1 cellular context compared by ENCODE assay signal in the genomic region with DNA sequence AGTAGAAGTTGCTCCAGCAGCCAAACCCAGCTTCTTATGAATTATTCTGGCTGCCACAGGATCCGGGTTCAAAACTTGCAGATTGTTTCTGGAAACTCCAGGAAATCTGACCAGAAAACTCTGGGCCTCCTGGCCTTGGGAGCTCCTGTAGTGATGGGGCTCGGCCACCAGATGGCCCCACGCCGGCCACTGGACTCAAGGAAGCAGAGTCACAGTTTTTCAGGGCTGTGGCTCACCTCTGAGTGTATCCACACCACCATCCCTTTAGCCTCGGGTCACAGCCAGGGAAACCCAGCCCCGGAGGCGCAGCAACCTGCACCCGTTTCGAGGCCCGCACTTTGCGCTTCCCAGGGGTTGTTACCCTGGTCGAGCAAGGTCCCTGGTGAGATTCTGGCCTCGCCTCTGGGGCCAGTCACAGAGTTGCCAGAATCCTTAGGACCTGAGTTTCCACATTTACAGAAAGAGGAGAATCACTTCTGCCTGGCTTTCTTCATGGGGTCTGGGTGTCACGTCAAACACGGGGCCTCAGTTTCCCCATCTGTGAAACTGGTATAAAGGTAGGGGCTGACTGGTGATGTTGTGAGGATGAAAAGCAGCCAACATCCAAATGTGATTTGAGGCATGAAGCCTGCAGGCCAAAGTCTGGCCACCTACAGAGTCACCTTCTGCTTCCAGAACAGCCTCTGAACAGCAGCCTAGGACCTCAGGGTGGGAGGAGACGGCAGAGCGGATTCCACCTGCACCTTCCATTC.
TF ChIP-seq lines count a peak whose summit lies in the region.

No MANE protein-coding gene starts in this region.

TF ChIP-seq in HepG2, 621 proteins besides CTCF, POLR2A, EP300 and RAD21 (continued from another document):
- TF ChIP-seq, protein P1, sequence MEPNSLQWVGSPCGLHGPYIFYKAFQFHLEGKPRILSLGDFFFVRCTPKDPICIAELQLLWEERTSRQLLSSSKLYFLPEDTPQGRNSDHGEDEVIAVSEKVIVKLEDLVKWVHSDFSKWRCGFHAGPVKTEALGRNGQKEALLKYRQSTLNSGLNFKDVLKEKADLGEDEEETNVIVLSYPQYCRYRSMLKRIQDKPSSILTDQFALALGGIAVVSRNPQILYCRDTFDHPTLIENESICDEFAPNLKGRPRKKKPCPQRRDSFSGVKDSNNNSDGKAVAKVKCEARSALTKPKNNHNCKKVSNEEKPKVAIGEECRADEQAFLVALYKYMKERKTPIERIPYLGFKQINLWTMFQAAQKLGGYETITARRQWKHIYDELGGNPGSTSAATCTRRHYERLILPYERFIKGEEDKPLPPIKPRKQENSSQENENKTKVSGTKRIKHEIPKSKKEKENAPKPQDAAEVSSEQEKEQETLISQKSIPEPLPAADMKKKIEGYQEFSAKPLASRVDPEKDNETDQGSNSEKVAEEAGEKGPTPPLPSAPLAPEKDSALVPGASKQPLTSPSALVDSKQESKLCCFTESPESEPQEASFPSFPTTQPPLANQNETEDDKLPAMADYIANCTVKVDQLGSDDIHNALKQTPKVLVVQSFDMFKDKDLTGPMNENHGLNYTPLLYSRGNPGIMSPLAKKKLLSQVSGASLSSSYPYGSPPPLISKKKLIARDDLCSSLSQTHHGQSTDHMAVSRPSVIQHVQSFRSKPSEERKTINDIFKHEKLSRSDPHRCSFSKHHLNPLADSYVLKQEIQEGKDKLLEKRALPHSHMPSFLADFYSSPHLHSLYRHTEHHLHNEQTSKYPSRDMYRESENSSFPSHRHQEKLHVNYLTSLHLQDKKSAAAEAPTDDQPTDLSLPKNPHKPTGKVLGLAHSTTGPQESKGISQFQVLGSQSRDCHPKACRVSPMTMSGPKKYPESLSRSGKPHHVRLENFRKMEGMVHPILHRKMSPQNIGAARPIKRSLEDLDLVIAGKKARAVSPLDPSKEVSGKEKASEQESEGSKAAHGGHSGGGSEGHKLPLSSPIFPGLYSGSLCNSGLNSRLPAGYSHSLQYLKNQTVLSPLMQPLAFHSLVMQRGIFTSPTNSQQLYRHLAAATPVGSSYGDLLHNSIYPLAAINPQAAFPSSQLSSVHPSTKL (CRISPR knock-in tag; IDR thresholded peaks at IDR 0.05), result no peak
- no peak for TF ChIP-seq MIER2 (CRISPR knock-in tag; IDR thresholded peaks at IDR 0.05)
- TF ChIP-seq SMC3 (IDR thresholded peaks at IDR 0.05; ENCODE audit: low read length), result peak; percentile 63
- 0 out of 2 replicates have a peak, but pooled peaks have one; percentile 30 for TF ChIP-seq ZNF331 (CRISPR knock-in tag; IDR thresholded peaks at IDR 0.05)
- TF ChIP-seq ZNF501 (CRISPR knock-in tag; IDR thresholded peaks at IDR 0.05), result 0 out of 2 replicates have a peak, but pooled peaks have one; percentile 30
- TF ChIP-seq ZNF329 (CRISPR knock-in tag; IDR thresholded peaks at IDR 0.05; ENCODE audit: low read depth), result no peak
- TF ChIP-seq TEAD3 (CRISPR knock-in tag; optimal IDR thresholded peaks at IDR 0.05; ENCODE audit: borderline replicate concordance), result peak; percentile 58
